In genomic region chr2:170396799-170397459, GRCh38 we compare ENCODE assay signal across 8 cellular contexts.
DNase-seq lines count a peak whose midpoint lies in the region; ATAC-seq and TF ChIP-seq lines count a peak whose summit lies in the region.

No MANE protein-coding gene starts in this region.

- no peak overlapping the region for H3K4me2 ChIP-seq in hepatocyte

- no peaks in the 10 kb centered on the region for H3K79me2 ChIP-seq in hepatocyte

- H3K9me3 ChIP-seq in Peyer's patch (no peaks in the 10 kb centered on the region), hepatocyte (ENCODE audit: low read depth) (no peaks in the 10 kb centered on the region)

- H3K27ac ChIP-seq in C4-2B (no peak overlapping the region), Peyer's patch (no peak overlapping the region), hepatocyte (no peak overlapping the region)

- DNase-seq in Peyer's patch: no peak
- DNase-seq in hepatocyte (ENCODE audit: low spot score): peak; percentile 19
- DNase-seq in activated T-helper 1 cell treated with anti-CD3 and anti-CD28 coated beads, Interleukin-12 subunit alpha, Interleukin-12 subunit beta, Interleukin-2, Interleukin-4 antibody, amounts not matched to agents 30 ng/mL and 10 ng/mL and 1 ng/mL, durations not matched to agents 14 hours and 24 hours and 36 hours (ENCODE audit: low spot score): no peak
- no peak for DNase-seq in occipital lobe (lab: John Stamatoyannopoulos, UW)

- intact Hi-C loops in activated T-helper 1 cell treated with anti-CD3 and anti-CD28 coated beads, Interleukin-12 subunit alpha, Interleukin-12 subunit beta, Interleukin-2, Interleukin-4 antibody, amounts not matched to agents 30 ng/mL and 10 ng/mL and 1 ng/mL, durations not matched to agents 14 hours and 24 hours and 36 hours (cut with micrococcal nuclease): loop anchor here (1.0 to 2.0 kb wide), 2 partner anchors 72 to 415 kb away; no protein-coding TSS in a partner anchor

- H3K9me3 Mint-ChIP-seq in activated T-helper 1 cell treated with anti-CD3 and anti-CD28 coated beads, Interleukin-12 subunit alpha, Interleukin-12 subunit beta, Interleukin-2, Interleukin-4 antibody, amounts not matched to agents 30 ng/mL and 10 ng/mL and 1 ng/mL, durations not matched to agents 14 hours and 24 hours and 36 hours: no peaks in the 10 kb centered on the region

- no peak overlapping the region for H3K4me3 Mint-ChIP-seq in activated T-helper 1 cell treated with anti-CD3 and anti-CD28 coated beads, Interleukin-12 subunit alpha, Interleukin-12 subunit beta, Interleukin-2, Interleukin-4 antibody, amounts not matched to agents 30 ng/mL and 10 ng/mL and 1 ng/mL, durations not matched to agents 14 hours and 24 hours and 36 hours

- no peaks in the 10 kb centered on the region for H3K27me3 ChIP-seq in Peyer's patch
- peaks cover 14% of the 10 kb centered on the region for H3K27me3 ChIP-seq in hepatocyte

- TF ChIP-seq POLR2A in Peyer's patch (IDR thresholded peaks at IDR 0.05): no peak

- H3K27ac Mint-ChIP-seq in activated T-helper 1 cell treated with anti-CD3 and anti-CD28 coated beads, Interleukin-12 subunit alpha, Interleukin-12 subunit beta, Interleukin-2, Interleukin-4 antibody, amounts not matched to agents 30 ng/mL and 10 ng/mL and 1 ng/mL, durations not matched to agents 14 hours and 24 hours and 36 hours: no peak overlapping the region

- H3K4me3 ChIP-seq in Peyer's patch (no peak overlapping the region), hepatocyte (no peak overlapping the region)

- H3K36me3 ChIP-seq in Peyer's patch (no peaks in the 10 kb centered on the region), hepatocyte (replicated peaks; ENCODE audit: insufficient read depth, low read depth) (no peaks in the 10 kb centered on the region)

- no peaks in the 10 kb centered on the region for H3K4me1 Mint-ChIP-seq in activated T-helper 1 cell treated with anti-CD3 and anti-CD28 coated beads, Interleukin-12 subunit alpha, Interleukin-12 subunit beta, Interleukin-2, Interleukin-4 antibody, amounts not matched to agents 30 ng/mL and 10 ng/mL and 1 ng/mL, durations not matched to agents 14 hours and 24 hours and 36 hours (ENCODE audit: low read depth)

- H2AFZ ChIP-seq in hepatocyte: no peak overlapping the region

- TF ChIP-seq CTCF in C4-2B (conservative IDR thresholded peaks at IDR 0.05) (peak; percentile 68), Peyer's patch (IDR thresholded peaks at IDR 0.05) (peak in 4 of 6 experiments; percentile 18 to 32 (median 28)), hepatocyte (IDR thresholded peaks at IDR 0.05; ENCODE audit: poor library complexity) (peak; percentile 56)

- H3K9me2 ChIP-seq in hepatocyte (replicated peaks; ENCODE audit: insufficient read depth): no peaks in the 10 kb centered on the region

- H3K4me1 ChIP-seq in Peyer's patch: no peaks in the 10 kb centered on the region
- H3K4me1 ChIP-seq in hepatocyte (ENCODE audit: insufficient read depth): no peaks in the 10 kb centered on the region

- H3K27me3 Mint-ChIP-seq in activated T-helper 1 cell treated with anti-CD3 and anti-CD28 coated beads, Interleukin-12 subunit alpha, Interleukin-12 subunit beta, Interleukin-2, Interleukin-4 antibody, amounts not matched to agents 30 ng/mL and 10 ng/mL and 1 ng/mL, durations not matched to agents 14 hours and 24 hours and 36 hours (ENCODE audit: insufficient read depth): peaks cover 33% of the 10 kb centered on the region

- WGBS in hepatocyte (ENCODE audit: low lambda C conversion rate, missing lambda C conversion rate): 31% methylated on average over 5 of the region's 5 CpGs

- no peaks in the 10 kb centered on the region for H4K20me1 ChIP-seq in hepatocyte (ENCODE audit: insufficient read depth, poor library complexity, severe bottlenecking)

- H3K36me3 Mint-ChIP-seq in activated T-helper 1 cell treated with anti-CD3 and anti-CD28 coated beads, Interleukin-12 subunit alpha, Interleukin-12 subunit beta, Interleukin-2, Interleukin-4 antibody, amounts not matched to agents 30 ng/mL and 10 ng/mL and 1 ng/mL, durations not matched to agents 14 hours and 24 hours and 36 hours (ENCODE audit: low read depth): no peaks in the 10 kb centered on the region

- ATAC-seq in HG03432 (IDR thresholded peaks at IDR 0.05; ENCODE audit: unreplicated experiment): peak; percentile 50
- ATAC-seq in HG03025 (IDR thresholded peaks at IDR 0.05; ENCODE audit: low FRiP score, unreplicated experiment): no peak
- no peak for ATAC-seq in GM21576 (IDR thresholded peaks at IDR 0.05; ENCODE audit: unreplicated experiment)
